18 cellular contexts compared by ENCODE assay signal in genomic region chr18:57755473-57756067, GRCh38. TPM values are rescaled to one million over a fixed set of nuclear protein-coding genes. Genes with fewer than 3 reads are reported as not detected.
DNase-seq lines count a peak whose midpoint lies in the region; ATAC-seq lines count a peak whose summit lies in the region.
"Had no signal": no experiment of that assay in that cellular context is flagged by ENCODE, and none has a peak within 500 bp of the region (broad histone marks: within the 10 kb centered on the region; RNA-seq: fewer than 3 reads in every experiment).

No MANE protein-coding gene starts in this region.

- peak; percentile 87 for ATAC-seq in left lobe of liver
- no peak for ATAC-seq in GM19328 (IDR thresholded peaks at IDR 0.05; ENCODE audit: unreplicated experiment)
- ATAC-seq: CD8-positive, alpha-beta T cell; K562; Right ventricle myocardium inferior; T-cell had no signal

- peaks cover 0 to 5% (median 5%) of the 10 kb centered on the region in 3 donors for H3K4me1 ChIP-seq in skeletal muscle tissue (ENCODE audit: control insufficient read depth in 3 of 3, insufficient read depth in 3 of 3, low read length in 3 of 3)
- H3K4me1 ChIP-seq: BLaER1 treated with 17β-estradiol and CSF1 and Interleukin-3, amounts not matched to agents 10 nM and 100 nM had no signal

- H3K27ac ChIP-seq in skeletal muscle tissue (ENCODE audit: low read depth, low read length), result peak overlapping the region; percentile 79
- H3K27ac ChIP-seq: BLaER1 treated with 17β-estradiol and CSF1 and Interleukin-3, amounts not matched to agents 10 nM and 100 nM; Peyer's patch had no signal

- no peaks in the 10 kb centered on the region for H3K9me3 ChIP-seq in skeletal muscle tissue (ENCODE audit: control insufficient read depth in 3 of 3, low read length in 3 of 3)
- H3K9me3 ChIP-seq: Peyer's patch had no signal

- DNase-seq in NCI-H748 (lab: John Stamatoyannopoulos, UW; ENCODE audit: unreplicated experiment), result peak; percentile 35
- no peak for DNase-seq in NCI-H748 treated with DMSO at 0.1 percent for 48 hours (lab: John Stamatoyannopoulos, UW)
- peak; percentile 64 for DNase-seq in NCI-H146 (lab: John Stamatoyannopoulos, UW)
- no peak for DNase-seq in left lobe of liver (ENCODE audit: low spot score)
- no peak for DNase-seq in SKM-1 (lab: John Stamatoyannopoulos, UW; ENCODE audit: unreplicated experiment)
- DNase-seq: CD8-positive, alpha-beta T cell; DMS79 treated with DMSO at 0.1 percent for 48 hours; NCI-H2029 treated with DMSO at 0.1 percent for 48 hours; NCI-H2227 treated with DMSO at 0.1 percent for 48 hours; NCI-H510A treated with DMSO at 0.1 percent for 48 hours; NK-92 treated with Interleukin-12 subunit alpha and Interleukin-12 subunit beta, amount 100 ng/mL, for 24 hours; Peyer's patch; T-cell had no signal

- no peak overlapping the region for H3K4me3 ChIP-seq in skeletal muscle tissue (ENCODE audit: low read length in 3 of 3)
- H3K4me3 ChIP-seq: BLaER1 treated with 17β-estradiol and CSF1 and Interleukin-3, amounts not matched to agents 10 nM and 100 nM; K562; Peyer's patch had no signal

- H3K36me3 ChIP-seq in skeletal muscle tissue (ENCODE audit: control insufficient read depth in 3 of 3, insufficient read depth in 3 of 3, low read length in 3 of 3), result peaks cover 0 to 3% (median 0%) of the 10 kb centered on the region in 3 donors
- H3K36me3 ChIP-seq: BLaER1 treated with 17β-estradiol and CSF1 and Interleukin-3, amounts not matched to agents 10 nM and 100 nM had no signal

- no peaks in the 10 kb centered on the region for H3K27me3 ChIP-seq in skeletal muscle tissue (ENCODE audit: control insufficient read depth in 3 of 3, insufficient read depth in 3 of 3, low read length in 3 of 3)
- H3K27me3 ChIP-seq: BLaER1 treated with 17β-estradiol and CSF1 and Interleukin-3, amounts not matched to agents 10 nM and 100 nM; Peyer's patch had no signal

- no peak overlapping the region for H3K9ac ChIP-seq in skeletal muscle tissue (ENCODE audit: low read depth in 1 of 3, low read length in 3 of 3)
- H3K9ac ChIP-seq: BLaER1 treated with 17β-estradiol and CSF1 and Interleukin-3, amounts not matched to agents 10 nM and 100 nM had no signal

RNA-seq across cellular contexts. Expression of gene ATP8B1, which starts 47.5 kb away (rescaled TPM):
- total RNA-seq in left lobe of liver (12.1 TPM), skeletal muscle tissue (4.7 TPM)
- total RNA-seq: CD8-positive, alpha-beta T cell had no signal

Comparison
In these comparisons a context has a peak if more than half of its experiments do, and no peak if none do; other contexts are left out.
1. DNase-seq: peak in NCI-H748 (single experiment) and NCI-H146 (single experiment); none in NCI-H748 treated with DMSO at 0.1 percent for 48 hours (single experiment), left lobe of liver (single experiment) and SKM-1 (single experiment).